ENCODE assay signal across 21 cellular contexts in the genomic region with DNA sequence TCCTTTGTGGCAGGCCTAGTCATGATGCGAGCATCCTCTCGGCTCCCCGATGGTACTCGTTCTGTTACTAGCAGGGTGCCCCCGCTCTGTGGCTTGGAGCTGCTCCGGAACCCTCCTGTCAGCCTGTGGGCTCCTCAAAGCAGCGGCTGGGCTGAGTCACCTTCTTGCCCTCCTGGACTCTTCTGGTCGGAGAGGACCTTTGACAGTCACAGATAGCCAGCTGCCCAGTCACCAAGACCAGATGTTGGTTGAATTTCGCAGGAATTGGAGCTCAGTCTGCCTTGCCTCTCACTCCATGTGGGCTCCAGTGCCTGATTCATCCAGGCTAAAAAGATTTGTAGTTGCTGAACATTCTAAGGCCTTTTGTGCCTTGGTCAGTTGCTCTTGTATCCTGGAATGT.
A peak's percentile ranks its signal among the peaks of the same experiment; 100 is the strongest.
DNase-seq lines count a peak whose midpoint lies in the region; ATAC-seq and TF ChIP-seq lines count a peak whose summit lies in the region.
"Had no signal": no experiment of that assay in that cellular context is flagged by ENCODE, and none has a peak within 500 bp of the region (broad histone marks: within the 10 kb centered on the region; RNA-seq: fewer than 3 reads in every experiment).

No MANE protein-coding gene starts in this region.

- no peak overlapping the region; the same call in 1 of the 2 replicates for H4K91ac ChIP-seq in IMR-90 (ENCODE audit: insufficient read depth, low read depth, low read length)

- no peak; the same call in 1 of the 2 replicates for ATAC-seq in IMR-90 (ENCODE audit: low read depth)
- ATAC-seq in HG03175 (IDR thresholded peaks at IDR 0.05; ENCODE audit: unreplicated experiment), result no peak
- ATAC-seq: A549, Panc1 had no signal

- H3K27ac ChIP-seq in IMR-90 (ENCODE audit: insufficient read depth, low read length) (no peak overlapping the region), endodermal cell (ENCODE audit: low read depth, low read length) (no peak overlapping the region)
- H3K27ac ChIP-seq: A549, BLaER1, KMS-11 had no signal

- no peak overlapping the region for H2BK20ac ChIP-seq in IMR-90 (ENCODE audit: low read depth, low read length)

- no peaks in the 10 kb centered on the region for H3K9me1 ChIP-seq in IMR-90 (ENCODE audit: insufficient read depth, low read length)

- no peak overlapping the region for H2BK120ac ChIP-seq in IMR-90 (ENCODE audit: low read depth, low read length)

- no peaks in the 10 kb centered on the region; the same call in 1 of the 2 replicates for H3K4me1 ChIP-seq in IMR-90 (ENCODE audit: control insufficient read depth, insufficient read depth, low read length)
- H3K4me1 ChIP-seq in endodermal cell (ENCODE audit: control insufficient read depth, insufficient read depth, low read length), result no peaks in the 10 kb centered on the region
- H3K4me1 ChIP-seq: A549 had no signal

- no peaks in the 10 kb centered on the region for H3K79me1 ChIP-seq in IMR-90 (ENCODE audit: low read depth in 1 of 2, low read length in 2 of 2)

- no peak overlapping the region for H3K56ac ChIP-seq in IMR-90 (ENCODE audit: extremely low read depth, insufficient read depth, low read length)

- no peak overlapping the region for H4K8ac ChIP-seq in IMR-90 (ENCODE audit: low read depth in 2 of 2, low read length in 2 of 2)

- TF ChIP-seq POLR2A in IMR-90 (IDR thresholded peaks at IDR 0.05; ENCODE audit: low read depth, low read length), result no peak

- H2AK9ac ChIP-seq in IMR-90 (replicated peaks; ENCODE audit: low read depth, low read length, poor library complexity), result no peak overlapping the region

- H3K23ac ChIP-seq in IMR-90 (ENCODE audit: low read depth, low read length), result no peak overlapping the region

- H3K4me3 ChIP-seq in IMR-90 (ENCODE audit: insufficient read depth, low read depth, low read length), result no peak overlapping the region
- no peak overlapping the region for H3K4me3 ChIP-seq in endodermal cell (ENCODE audit: low read length)
- H3K4me3 ChIP-seq: A549, BLaER1 had no signal

- H3K36me3 Mint-ChIP-seq in endodermal cell (ENCODE audit: low read depth), result peaks cover 43% of the 10 kb centered on the region
- H3K36me3 Mint-ChIP-seq in neural crest cell (ENCODE audit: low read depth), result peaks cover 39% of the 10 kb centered on the region
- peaks cover 6% of the 10 kb centered on the region for H3K36me3 Mint-ChIP-seq in MCF 10A (ENCODE audit: insufficient read depth, unreplicated experiment)

- H3K4me1 Mint-ChIP-seq in endodermal cell (no peaks in the 10 kb centered on the region), neural crest cell (no peaks in the 10 kb centered on the region), MCF 10A (ENCODE audit: insufficient read depth, unreplicated experiment) (peaks cover 6% of the 10 kb centered on the region)

- no peak overlapping the region for H2BK15ac ChIP-seq in IMR-90 (ENCODE audit: low read depth, low read length)

- no peak for TF ChIP-seq RAD21 in IMR-90 (IDR thresholded peaks at IDR 0.05; ENCODE audit: low read length)

- no peaks in the 10 kb centered on the region for H3K36me3 ChIP-seq in IMR-90 (ENCODE audit: control insufficient read depth, insufficient read depth, low read length)
- no peaks in the 10 kb centered on the region for H3K36me3 ChIP-seq in endodermal cell (ENCODE audit: control insufficient read depth, insufficient read depth, low read length)

- H3K9me3 ChIP-seq in IMR-90 (ENCODE audit: control insufficient read depth, insufficient read depth, low read length) (no peaks in the 10 kb centered on the region), endodermal cell (ENCODE audit: control insufficient read depth, low read length) (peaks cover 42% of the 10 kb centered on the region)
- H3K9me3 ChIP-seq: A549 had no signal

- CTCF ChIA-PET in IMR-90 (lab: Yijun Ruan, JAX), result interaction anchor here (1.0 kb wide), 1 partner anchor 184 kb away, joined by 8 read pairs; the partner anchor contains the start of gene PLXNA1
- CTCF ChIA-PET in MCF 10A (lab: Yijun Ruan, JAX), result interaction anchor here (0.6 to 1.0 kb wide), 2 partner anchors 15 to 45 kb away, joined by 3 to 4 read pairs; no protein-coding TSS in a partner anchor

- POLR2A ChIA-PET in IMR-90 (lab: Charles Lee; ENCODE audit: unreplicated experiment), result no interaction called here
- POLR2A ChIA-PET in MCF 10A (lab: Yijun Ruan, JAX), result interaction anchor here (1.4 kb wide), 1 partner anchor 11 kb away, joined by 3 read pairs; no protein-coding TSS in a partner anchor

- H3K27ac Mint-ChIP-seq in endodermal cell, result no peak overlapping the region
- H3K27ac Mint-ChIP-seq in neural crest cell (ENCODE audit: unreplicated experiment), result peak overlapping the region; percentile 43
- H3K27ac Mint-ChIP-seq in MCF 10A (ENCODE audit: low read depth, unreplicated experiment), result no peak overlapping the region
- H3K27ac Mint-ChIP-seq: CD4-positive, alpha-beta T cell had no signal

- peak; percentile 30 for DNase-seq in AG20443 (ENCODE audit: low spot score)
- peak; percentile 52 for DNase-seq in IMR-90
- DNase-seq in endodermal cell, result peak; percentile 35
- no peak for DNase-seq in neural crest cell (ENCODE audit: low read depth, low spot score)
- DNase-seq in MCF 10A (ENCODE audit: unreplicated experiment), result no peak
- DNase-seq in T-helper 1 cell, result no peak
- DNase-seq in COLO829 (ENCODE audit: low spot score), result no peak
- DNase-seq: CD4-positive, alpha-beta T cell; DND-41; GDM1; NCI-H1105; NCI-H146; NCI-H2029; NCI-H226; NCI-H510A treated with DMSO at 0.1 percent for 48 hours; NCI-H748 treated with DMSO at 0.1 percent for 48 hours had no signal

- no peak overlapping the region for H3K14ac ChIP-seq in IMR-90 (replicated peaks; ENCODE audit: low read depth, low read length)

- H3K27me3 ChIP-seq in IMR-90 (ENCODE audit: control insufficient read depth, insufficient read depth, low read length) (no peaks in the 10 kb centered on the region), endodermal cell (ENCODE audit: control insufficient read depth, insufficient read depth, low read length, poor library complexity, severe bottlenecking) (no peaks in the 10 kb centered on the region)
- H3K27me3 ChIP-seq: BLaER1 had no signal

- H3K18ac ChIP-seq in IMR-90 (ENCODE audit: low read depth, low read length), result no peak overlapping the region

- H3K9me3 Mint-ChIP-seq in endodermal cell, result peaks cover 42% of the 10 kb centered on the region
- H3K9me3 Mint-ChIP-seq in neural crest cell, result peaks cover 16% of the 10 kb centered on the region
- peaks cover 13% of the 10 kb centered on the region for H3K9me3 Mint-ChIP-seq in MCF 10A (ENCODE audit: unreplicated experiment)

- H2AFZ ChIP-seq in IMR-90 (replicated peaks; ENCODE audit: low read length, poor library complexity), result no peak overlapping the region

- dilution Hi-C loops in IMR-90 (cut with HindIII; ENCODE audit: low sequenced_read_pairs, unreplicated experiment), result no loop called here

- H2AK5ac ChIP-seq in IMR-90 (ENCODE audit: low read depth, low read length), result no peak overlapping the region

- H2BK5ac ChIP-seq in IMR-90 (ENCODE audit: low read depth, low read length, poor library complexity, severe bottlenecking), result no peak overlapping the region

- intact Hi-C loops in IMR-90 (cut with micrococcal nuclease), result no loop called here
- intact Hi-C loops in MCF 10A (cut with micrococcal nuclease), result no loop called here

- no peak overlapping the region for H4K5ac ChIP-seq in IMR-90 (ENCODE audit: low read depth, low read length)

- TF ChIP-seq CTCF in IMR-90 (conservative IDR thresholded peaks at IDR 0.05; ENCODE audit: low read depth, low read length) (no peak), endodermal cell (conservative IDR thresholded peaks at IDR 0.05) (no peak), neural crest cell (conservative IDR thresholded peaks at IDR 0.05) (no peak), MCF 10A (IDR thresholded peaks at IDR 0.05; ENCODE audit: unreplicated experiment) (no peak)

- in situ Hi-C loops in IMR-90 (cut with MboI; ENCODE audit: low sequenced_read_pairs), result no loop called here

- H3K27me3 Mint-ChIP-seq in endodermal cell (ENCODE audit: insufficient read depth), result peaks cover 5% of the 10 kb centered on the region
- H3K27me3 Mint-ChIP-seq in neural crest cell (ENCODE audit: low read depth), result no peaks in the 10 kb centered on the region
- no peaks in the 10 kb centered on the region for H3K27me3 Mint-ChIP-seq in MCF 10A (ENCODE audit: insufficient read depth, unreplicated experiment)
- H3K27me3 Mint-ChIP-seq: CD4-positive, alpha-beta T cell had no signal

- H4K20me1 ChIP-seq in IMR-90 (ENCODE audit: insufficient read depth, low read length), result no peaks in the 10 kb centered on the region
- H4K20me1 ChIP-seq: BLaER1 had no signal

- H3K4me2 ChIP-seq in IMR-90 (ENCODE audit: low read depth, low read length), result no peak overlapping the region
- H3K4me2 ChIP-seq: A549, BLaER1, KMS-11 had no signal

- WGBS in IMR-90 (ENCODE audit: extremely low coverage in 2 of 2, insufficient read length in 1 of 2), 2 experiments, result 97% methylated on average over 6 of the region's 9 CpGs; no CpG with 5 or more reads in 1 of the 2 experiments
- 92 to 98% methylated on average over 4 to 9 of the region's 9 CpGs for WGBS in endodermal cell (ENCODE audit: insufficient coverage in 1 of 2, insufficient read length in 1 of 2), 2 experiments

- no peak overlapping the region for H3K9ac ChIP-seq in IMR-90 (ENCODE audit: low read depth, low read length)
- H3K9ac ChIP-seq in endodermal cell (ENCODE audit: extremely low read depth, low read length, poor library complexity, severe bottlenecking), result no peak overlapping the region
- H3K9ac ChIP-seq: BLaER1, KMS-11 had no signal

- no TSS peak for BruUV-seq in IMR-90 (replicated peaks; lab: Mats Ljungman, UMichigan)
- no TSS peak for BruUV-seq in MCF 10A (replicated peaks; lab: Mats Ljungman, UMichigan)

- H3K4me3 Mint-ChIP-seq in endodermal cell, result no peak overlapping the region
- no peak overlapping the region for H3K4me3 Mint-ChIP-seq in neural crest cell
- no peak overlapping the region for H3K4me3 Mint-ChIP-seq in MCF 10A (ENCODE audit: unreplicated experiment)
- H3K4me3 Mint-ChIP-seq: CD4-positive, alpha-beta T cell had no signal

- no peak overlapping the region for H3K4ac ChIP-seq in IMR-90 (ENCODE audit: low read depth, low read length)

TF ChIP-seq in IMR-90, 13 proteins besides CTCF, POLR2A, EP300 and RAD21:
- TF ChIP-seq MXI1 (IDR thresholded peaks at IDR 0.05; ENCODE audit: borderline replicate concordance, low read depth, low read length) (no peak), MAFK (IDR thresholded peaks at IDR 0.05; ENCODE audit: low read depth, low read length) (no peak), CEBPB (IDR thresholded peaks at IDR 0.05; ENCODE audit: low read depth, low read length) (no peak)

Comparison
In these comparisons a context has a peak if more than half of its experiments do, and no peak if none do; other contexts are left out.
1. DNase-seq: peak in AG20443 (single experiment), IMR-90 (single experiment) and endodermal cell (single experiment); none in neural crest cell (single experiment), MCF 10A (single experiment), T-helper 1 cell (0 of 5) and COLO829 (single experiment).